ENCODE assay signal across 8 cellular contexts in genomic region chr18:79400091-79400590, GRCh38. TPM values are rescaled to one million over a fixed set of nuclear protein-coding genes. Genes with fewer than 3 reads are reported as not detected.
A peak's percentile ranks its signal among the peaks of the same experiment; 100 is the strongest.
DNase-seq lines count a peak whose midpoint lies in the region; ATAC-seq, FAIRE-seq and TF ChIP-seq lines count a peak whose summit lies in the region.

No MANE protein-coding gene starts in this region.

- H3K4me1 ChIP-seq in osteoblast (ENCODE audit: insufficient read depth, low read length), result no peaks in the 10 kb centered on the region

- peak; percentile 86 for DNase-seq in HuH-7.5 (ENCODE audit: low spot score)
- DNase-seq in activated T-cell treated with anti-CD3 and anti-CD28 coated beads for 1 hour (ENCODE audit: low read depth), result peak; percentile 74
- peak; percentile 20 for DNase-seq in fibroblast of the aortic adventitia (ENCODE audit: low read depth)
- peak; percentile 96 for DNase-seq in osteoblast (ENCODE audit: insufficient read length, low spot score, missing footprints)
- no peak for DNase-seq in GM19239 (ENCODE audit: insufficient read length, low spot score)

- H4K20me1 ChIP-seq in osteoblast (ENCODE audit: insufficient read depth, low read length), result peaks cover 7% of the 10 kb centered on the region

- peak overlapping the region; percentile 66 for H3K4me2 ChIP-seq in osteoblast (ENCODE audit: insufficient read depth, low read length)

- ATAC-seq in HG02884 (IDR thresholded peaks at IDR 0.05; ENCODE audit: unreplicated experiment), result no peak
- no peak for ATAC-seq in GM21723 (IDR thresholded peaks at IDR 0.05; ENCODE audit: unreplicated experiment)

- H3K27ac ChIP-seq in osteoblast (ENCODE audit: low read depth, low read length), result no peak overlapping the region

- H3K9me3 ChIP-seq in osteoblast (ENCODE audit: low read depth, low read length), result no peaks in the 10 kb centered on the region

- no peak overlapping the region for H2AFZ ChIP-seq in osteoblast (ENCODE audit: low read length)

- peak overlapping the region; percentile 67 for H3K4me3 ChIP-seq in GM08714 (ENCODE audit: low read length)
- H3K4me3 ChIP-seq in fibroblast of the aortic adventitia (ENCODE audit: low read depth, low read length), result peak overlapping the region; percentile 67
- peak overlapping the region; percentile 73 for H3K4me3 ChIP-seq in osteoblast (ENCODE audit: insufficient read depth, low read length)

- H3K79me2 ChIP-seq in osteoblast (ENCODE audit: insufficient read depth, low read length), result no peaks in the 10 kb centered on the region

- TF ChIP-seq CTCF in fibroblast of the aortic adventitia (IDR thresholded peaks at IDR 0.05; ENCODE audit: insufficient read depth, low read length) (no peak), osteoblast (IDR thresholded peaks at IDR 0.05; ENCODE audit: extremely low read depth, low read depth, low read length) (no peak)

- H3K27me3 ChIP-seq in osteoblast (ENCODE audit: insufficient read depth, low read length), result no peaks in the 10 kb centered on the region

- no peaks in the 10 kb centered on the region for H3K36me3 ChIP-seq in osteoblast (ENCODE audit: insufficient read depth, low read length)

- FAIRE-seq in GM19239 (lab: Jason Lieb, UNC), result no peak

RNA-seq across cellular contexts. Expression of gene NFATC1, which starts 4.4 kb away (rescaled TPM):
- total RNA-seq in fibroblast of the aortic adventitia (ENCODE audit: low replicate concordance) (2.0 and 3.0 TPM in 2 replicates), osteoblast (5.3 and 6.2 TPM in 2 replicates)
